In genomic region chr17:50502643-50502990, GRCh38 we compare ENCODE assay signal across 1 cellular context.
TF ChIP-seq lines count a peak whose summit lies in the region.

No MANE protein-coding gene starts in this region.

TF ChIP-seq in K562, 482 proteins besides CTCF, POLR2A, EP300 and RAD21:
- no peak for TF ChIP-seq E2F8 (IDR thresholded peaks at IDR 0.05; ENCODE audit: low read depth, partially characterized antibody)
- TF ChIP-seq DNMT1 (IDR thresholded peaks at IDR 0.05), result no peak
- TF ChIP-seq BRD9 (IDR thresholded peaks at IDR 0.05; ENCODE audit: low read depth, partially characterized antibody), result no peak
- no peak for TF ChIP-seq CREB1 (IDR thresholded peaks at IDR 0.05)
- no peak for TF ChIP-seq CREB1 (CRISPR knock-in tag; IDR thresholded peaks at IDR 0.05)
- TF ChIP-seq ZNF197 (CRISPR knock-in tag; IDR thresholded peaks at IDR 0.05; ENCODE audit: low read depth), result no peak
- TF ChIP-seq HMBOX1 (IDR thresholded peaks at IDR 0.05), result no peak
- TF ChIP-seq TAF7 (tag; IDR thresholded peaks at IDR 0.05), result no peak
- TF ChIP-seq HNRNPLL (IDR thresholded peaks at IDR 0.05; ENCODE audit: low read depth, low read length, poor library complexity, severe bottlenecking), result no peak
- no peak for TF ChIP-seq SIX5 (IDR thresholded peaks at IDR 0.05; ENCODE audit: borderline replicate concordance in 1 of 2, insufficient read depth in 1 of 2, low read depth in 1 of 2, low read length in 2 of 2)
- no peak for TF ChIP-seq KHSRP (IDR thresholded peaks at IDR 0.05)
- no peak for TF ChIP-seq BCLAF1 (IDR thresholded peaks at IDR 0.05; ENCODE audit: borderline replicate concordance in 1 of 2, control insufficient read depth in 1 of 2, low read depth in 2 of 2, low read length in 1 of 2)
- no peak for TF ChIP-seq MEF2D (tag; conservative IDR thresholded peaks at IDR 0.05; ENCODE audit: low read depth)
- TF ChIP-seq CREB3L1 (IDR thresholded peaks at IDR 0.05; ENCODE audit: borderline replicate concordance, low read depth), result no peak
- TF ChIP-seq REST (CRISPR knock-in tag; IDR thresholded peaks at IDR 0.05; ENCODE audit: low read depth), result no peak
- TF ChIP-seq POLR2H (tag; IDR thresholded peaks at IDR 0.05; ENCODE audit: low read depth), result no peak
- TF ChIP-seq NR3C1 (CRISPR knock-in tag; IDR thresholded peaks at IDR 0.05), result no peak
- TF ChIP-seq KLF10 (CRISPR knock-in tag; IDR thresholded peaks at IDR 0.05), result no peak
- no peak for TF ChIP-seq ATF2 (CRISPR knock-in tag; IDR thresholded peaks at IDR 0.05)
- TF ChIP-seq SRSF3 (IDR thresholded peaks at IDR 0.05; ENCODE audit: insufficient read depth, low read length), result no peak
- no peak for TF ChIP-seq WHSC1 (IDR thresholded peaks at IDR 0.05; ENCODE audit: low read length)
